38 cellular contexts compared by ENCODE assay signal in genomic region chr12:91065377-91065776, GRCh38. TPM values are rescaled to one million over a fixed set of nuclear protein-coding genes. Genes with fewer than 3 reads are reported as not detected.
"Had no signal": no experiment of that assay in that cellular context is flagged by ENCODE, and none has a peak within 500 bp of the region (broad histone marks: within the 10 kb centered on the region; RNA-seq: fewer than 3 reads in every experiment).

No MANE protein-coding gene starts in this region.

- H3K27me3 ChIP-seq: ascending aorta, cardiac muscle cell had no signal

- H3K27ac Mint-ChIP-seq: activated B cell treated with CpG ODN at 0.5 μM for 24 hours; activated CD4-positive, alpha-beta memory T cell treated with anti-CD3 and anti-CD28 coated beads for 36 hours; activated CD4-positive, alpha-beta T cell treated with anti-CD3 and anti-CD28 coated beads, Interleukin-2, amount 10 ng/mL, durations not matched to agents 24 days and 14 days; activated CD8-positive, alpha-beta T cell treated with anti-CD3 and anti-CD28 coated beads for 36 hours; activated naive CD4-positive, alpha-beta T cell treated with anti-CD3 and anti-CD28 coated beads for 36 hours; activated naive CD4-positive, alpha-beta T cell treated with anti-CD3 and anti-CD28 coated beads, Interleukin-2, amount 50 U/mL, for 72 hours; activated naive CD8-positive, alpha-beta T cell treated with anti-CD3 and anti-CD28 coated beads for 36 hours; activated T-cell treated with anti-CD3 and anti-CD28 coated beads, Interleukin-2, amount 50 U/mL, for 72 hours; activated T-helper 1 cell treated with anti-CD3 and anti-CD28 coated beads, Interleukin-12 subunit alpha, Interleukin-12 subunit beta, Interleukin-2, Interleukin-4 antibody, amounts not matched to agents 30 ng/mL and 10 ng/mL and 1 ng/mL, durations not matched to agents 14 hours and 24 hours and 36 hours; activated T-helper 17 cell treated with anti-CD3 and anti-CD28 coated beads, Interleukin-2, amount 50 U/mL, for 72 hours; brain; T-helper 1 cell treated with Interleukin-12 subunit alpha and Interleukin-12 subunit beta and Interleukin-4 antibody, amounts not matched to agents 30 μg/mL and 1 μg/mL, for 36 hours; T-helper 2 cell treated with Interferon-gamma antibody and Interleukin-4, amounts not matched to agents 5 μg/mL and 100 μg/mL, for 36 hours had no signal

- H3K4me1 ChIP-seq: ascending aorta had no signal

- H3K4me3 Mint-ChIP-seq: activated B cell treated with CpG ODN at 0.5 μM for 24 hours; activated CD4-positive, alpha-beta memory T cell treated with anti-CD3 and anti-CD28 coated beads for 36 hours; activated CD4-positive, alpha-beta T cell treated with anti-CD3 and anti-CD28 coated beads, Interleukin-2, amount 10 ng/mL, durations not matched to agents 24 days and 14 days; activated CD8-positive, alpha-beta T cell treated with anti-CD3 and anti-CD28 coated beads for 36 hours; activated naive CD4-positive, alpha-beta T cell treated with anti-CD3 and anti-CD28 coated beads for 36 hours; activated naive CD8-positive, alpha-beta T cell treated with anti-CD3 and anti-CD28 coated beads for 36 hours; activated T-cell treated with anti-CD3 and anti-CD28 coated beads, Interleukin-2, amount 50 U/mL, for 4 hours; activated T-cell treated with anti-CD3 and anti-CD28 coated beads, Interleukin-2, amount 50 U/mL, for 72 hours; activated T-helper 1 cell treated with anti-CD3 and anti-CD28 coated beads, Interleukin-12 subunit alpha, Interleukin-12 subunit beta, Interleukin-2, Interleukin-4 antibody, amounts not matched to agents 30 ng/mL and 10 ng/mL and 1 ng/mL, durations not matched to agents 14 hours and 24 hours and 36 hours; activated T-helper 17 cell treated with anti-CD3 and anti-CD28 coated beads, Interleukin-2, amount 50 U/mL, for 72 hours; brain; central memory CD8-positive, alpha-beta T cell; T-helper 1 cell treated with Interleukin-12 subunit alpha and Interleukin-12 subunit beta and Interleukin-4 antibody, amounts not matched to agents 30 μg/mL and 1 μg/mL, for 36 hours; T-helper 2 cell treated with Interferon-gamma antibody and Interleukin-4, amounts not matched to agents 5 μg/mL and 100 μg/mL, for 36 hours had no signal

- H3K4me3 ChIP-seq: ascending aorta, cardiac muscle cell had no signal

- H3K36me3 Mint-ChIP-seq: activated CD4-positive, alpha-beta memory T cell treated with anti-CD3 and anti-CD28 coated beads for 36 hours; activated naive CD4-positive, alpha-beta T cell treated with anti-CD3 and anti-CD28 coated beads, Interleukin-2, amount 50 U/mL, for 72 hours; activated naive CD8-positive, alpha-beta T cell treated with anti-CD3 and anti-CD28 coated beads for 36 hours; brain had no signal

- H3K4me1 Mint-ChIP-seq: activated B cell treated with CpG ODN at 0.5 μM for 24 hours; activated CD4-positive, alpha-beta T cell treated with anti-CD3 and anti-CD28 coated beads, Interleukin-2, amount 10 ng/mL, durations not matched to agents 24 days and 14 days; activated naive CD8-positive, alpha-beta T cell treated with anti-CD3 and anti-CD28 coated beads for 36 hours; activated T-helper 17 cell treated with anti-CD3 and anti-CD28 coated beads, Interleukin-2, amount 50 U/mL, for 72 hours; brain; central memory CD8-positive, alpha-beta T cell had no signal

- H3K27ac ChIP-seq: ascending aorta, cardiac muscle cell had no signal

- ATAC-seq: activated CD8-positive, alpha-beta T cell treated with anti-CD3 and anti-CD28 coated beads for 36 hours; activated naive CD4-positive, alpha-beta T cell treated with anti-CD3 and anti-CD28 coated beads, Interleukin-2, amount 50 U/mL, for 72 hours; activated T-cell treated with anti-CD3 and anti-CD28 coated beads, Interleukin-2, amount 50 U/mL, for 4 hours; activated T-cell treated with anti-CD3 and anti-CD28 coated beads, Interleukin-2, amount 50 U/mL, for 72 hours; activated T-helper 17 cell treated with anti-CD3 and anti-CD28 coated beads, Interleukin-2, amount 50 U/mL, for 72 hours had no signal

- H3K27me3 Mint-ChIP-seq: activated B cell treated with CpG ODN at 0.5 μM for 24 hours; activated naive CD8-positive, alpha-beta T cell treated with anti-CD3 and anti-CD28 coated beads for 36 hours; brain; central memory CD8-positive, alpha-beta T cell had no signal

- H3K36me3 ChIP-seq: ascending aorta, cardiac muscle cell had no signal

- H3K9me3 Mint-ChIP-seq: activated B cell treated with CpG ODN at 0.5 μM for 24 hours; activated CD4-positive, alpha-beta memory T cell treated with anti-CD3 and anti-CD28 coated beads for 36 hours; activated CD4-positive, alpha-beta T cell treated with anti-CD3 and anti-CD28 coated beads, Interleukin-2, amount 10 ng/mL, durations not matched to agents 24 days and 14 days; activated CD8-positive, alpha-beta T cell treated with anti-CD3 and anti-CD28 coated beads for 36 hours; activated naive CD4-positive, alpha-beta T cell treated with anti-CD3 and anti-CD28 coated beads for 36 hours; activated naive CD4-positive, alpha-beta T cell treated with anti-CD3 and anti-CD28 coated beads, Interleukin-2, amount 50 U/mL, for 72 hours; activated naive CD8-positive, alpha-beta T cell treated with anti-CD3 and anti-CD28 coated beads for 36 hours; activated T-cell treated with anti-CD3 and anti-CD28 coated beads, Interleukin-2, amount 50 U/mL, for 4 hours; activated T-cell treated with anti-CD3 and anti-CD28 coated beads, Interleukin-2, amount 50 U/mL, for 72 hours; activated T-helper 1 cell treated with anti-CD3 and anti-CD28 coated beads, Interleukin-12 subunit alpha, Interleukin-12 subunit beta, Interleukin-2, Interleukin-4 antibody, amounts not matched to agents 30 ng/mL and 10 ng/mL and 1 ng/mL, durations not matched to agents 14 hours and 24 hours and 36 hours; activated T-helper 17 cell treated with anti-CD3 and anti-CD28 coated beads, Interleukin-2, amount 50 U/mL, for 72 hours; brain; central memory CD8-positive, alpha-beta T cell; T-helper 1 cell treated with Interleukin-12 subunit alpha and Interleukin-12 subunit beta and Interleukin-4 antibody, amounts not matched to agents 30 μg/mL and 1 μg/mL, for 36 hours; T-helper 2 cell treated with Interferon-gamma antibody and Interleukin-4, amounts not matched to agents 5 μg/mL and 100 μg/mL, for 36 hours had no signal

- H3K9me3 ChIP-seq: ascending aorta had no signal

- DNase-seq: activated B cell treated with CpG ODN at 0.5 μM for 24 hours; activated CD4-positive, alpha-beta memory T cell treated with anti-CD3 and anti-CD28 coated beads for 36 hours; activated CD4-positive, alpha-beta T cell treated with anti-CD3 and anti-CD28 coated beads for 4 hours; activated CD4-positive, alpha-beta T cell treated with anti-CD3 and anti-CD28 coated beads, Interleukin-2, amount 10 ng/mL, durations not matched to agents 24 days and 14 days; activated CD4-positive, alpha-beta T cell treated with anti-CD3 and anti-CD28 coated beads, Interleukin-2, amount 50 U/mL, for 1 hour; activated CD4-positive, alpha-beta T cell treated with anti-CD3 and anti-CD28 coated beads, Interleukin-2, amount 50 U/mL, for 4 hours; activated CD4-positive, CD25-positive, alpha-beta regulatory T cell treated with anti-CD3 and anti-CD28 coated beads, Interleukin-2, amount 50 U/mL, for 72 hours; activated CD8-positive, alpha-beta memory T cell treated with anti-CD3 and anti-CD28 coated beads, Interleukin-2, amount 50 U/mL, for 4 hours; activated CD8-positive, alpha-beta T cell treated with anti-CD3 and anti-CD28 coated beads for 36 hours; activated effector memory CD4-positive, alpha-beta T cell treated with anti-CD3 and anti-CD28 coated beads, Interleukin-2, amount 50 U/mL, for 16 hours; activated gamma-delta T cell treated with Interleukin-2 at 50 U/mL for 16 hours; activated naive CD4-positive, alpha-beta T cell; activated naive CD4-positive, alpha-beta T cell treated with anti-CD3 and anti-CD28 coated beads for 36 hours; activated naive CD4-positive, alpha-beta T cell treated with anti-CD3 and anti-CD28 coated beads, Interleukin-2, amount 50 U/mL, for 16 hours; activated naive CD8-positive, alpha-beta T cell treated with anti-CD3 and anti-CD28 coated beads for 36 hours; activated T-cell treated with anti-CD3 and anti-CD28 coated beads for 4 hours; activated T-cell treated with anti-CD3 and anti-CD28 coated beads, Interleukin-2, amount 50 U/mL, for 1 hour; activated T-cell treated with anti-CD3 and anti-CD28 coated beads, Interleukin-2, amount 50 U/mL, for 4 hours; activated T-cell treated with anti-CD3 and anti-CD28 coated beads, Interleukin-2, amount 50 U/mL, for 72 hours; amygdala; anterior cingulate cortex; caudate nucleus; cerebellar nuclear complex; T-helper 1 cell; T-helper 2 cell; T-helper 9 cell had no signal

RNA-seq across cellular contexts. Expression of gene KERA, which starts 7.6 kb away (rescaled TPM):
- total RNA-seq: activated B cell treated with CpG ODN at 0.5 μM for 24 hours; activated CD4-positive, alpha-beta memory T cell treated with anti-CD3 and anti-CD28 coated beads for 36 hours; activated CD4-positive, alpha-beta T cell treated with anti-CD3 and anti-CD28 coated beads, Interleukin-2, amount 10 ng/mL, durations not matched to agents 24 days and 14 days; activated CD8-positive, alpha-beta memory T cell treated with anti-CD3 and anti-CD28 coated beads for 36 hours; activated CD8-positive, alpha-beta T cell treated with anti-CD3 and anti-CD28 coated beads for 36 hours; activated naive CD4-positive, alpha-beta T cell treated with anti-CD3 and anti-CD28 coated beads for 36 hours; activated naive CD4-positive, alpha-beta T cell treated with anti-CD3 and anti-CD28 coated beads, Interleukin-2, amount 50 U/mL, for 72 hours; activated naive CD8-positive, alpha-beta T cell treated with anti-CD3 and anti-CD28 coated beads for 36 hours; activated T-cell treated with anti-CD3 and anti-CD28 coated beads, Interleukin-2, amount 50 U/mL, for 4 hours; activated T-cell treated with anti-CD3 and anti-CD28 coated beads, Interleukin-2, amount 50 U/mL, for 72 hours; activated T-helper 1 cell treated with anti-CD3 and anti-CD28 coated beads, Interleukin-12 subunit alpha, Interleukin-12 subunit beta, Interleukin-2, Interleukin-4 antibody, amounts not matched to agents 30 ng/mL and 10 ng/mL and 1 ng/mL, durations not matched to agents 14 hours and 24 hours and 36 hours; activated T-helper 17 cell treated with anti-CD3 and anti-CD28 coated beads, Interleukin-2, amount 50 U/mL, for 72 hours; ascending aorta; bronchial epithelial cell; cardiac muscle cell; chondrocyte had no signal
- polyA plus RNA-seq: cardiac muscle cell had no signal

RNA-seq across cellular contexts. Expression of gene LUM, which starts 45.9 kb away (rescaled TPM):
- total RNA-seq: activated B cell treated with CpG ODN at 0.5 μM for 24 hours; activated CD4-positive, alpha-beta memory T cell treated with anti-CD3 and anti-CD28 coated beads for 36 hours; activated CD4-positive, alpha-beta T cell treated with anti-CD3 and anti-CD28 coated beads, Interleukin-2, amount 10 ng/mL, durations not matched to agents 24 days and 14 days; activated CD8-positive, alpha-beta memory T cell treated with anti-CD3 and anti-CD28 coated beads for 36 hours; activated CD8-positive, alpha-beta T cell treated with anti-CD3 and anti-CD28 coated beads for 36 hours; activated naive CD4-positive, alpha-beta T cell treated with anti-CD3 and anti-CD28 coated beads for 36 hours; activated naive CD4-positive, alpha-beta T cell treated with anti-CD3 and anti-CD28 coated beads, Interleukin-2, amount 50 U/mL, for 72 hours; activated naive CD8-positive, alpha-beta T cell treated with anti-CD3 and anti-CD28 coated beads for 36 hours; activated T-cell treated with anti-CD3 and anti-CD28 coated beads, Interleukin-2, amount 50 U/mL, for 72 hours; activated T-helper 1 cell treated with anti-CD3 and anti-CD28 coated beads, Interleukin-12 subunit alpha, Interleukin-12 subunit beta, Interleukin-2, Interleukin-4 antibody, amounts not matched to agents 30 ng/mL and 10 ng/mL and 1 ng/mL, durations not matched to agents 14 hours and 24 hours and 36 hours; activated T-helper 17 cell treated with anti-CD3 and anti-CD28 coated beads, Interleukin-2, amount 50 U/mL, for 72 hours had no signal
